ENCODE assay signal across 9 cellular contexts in the genomic region with DNA sequence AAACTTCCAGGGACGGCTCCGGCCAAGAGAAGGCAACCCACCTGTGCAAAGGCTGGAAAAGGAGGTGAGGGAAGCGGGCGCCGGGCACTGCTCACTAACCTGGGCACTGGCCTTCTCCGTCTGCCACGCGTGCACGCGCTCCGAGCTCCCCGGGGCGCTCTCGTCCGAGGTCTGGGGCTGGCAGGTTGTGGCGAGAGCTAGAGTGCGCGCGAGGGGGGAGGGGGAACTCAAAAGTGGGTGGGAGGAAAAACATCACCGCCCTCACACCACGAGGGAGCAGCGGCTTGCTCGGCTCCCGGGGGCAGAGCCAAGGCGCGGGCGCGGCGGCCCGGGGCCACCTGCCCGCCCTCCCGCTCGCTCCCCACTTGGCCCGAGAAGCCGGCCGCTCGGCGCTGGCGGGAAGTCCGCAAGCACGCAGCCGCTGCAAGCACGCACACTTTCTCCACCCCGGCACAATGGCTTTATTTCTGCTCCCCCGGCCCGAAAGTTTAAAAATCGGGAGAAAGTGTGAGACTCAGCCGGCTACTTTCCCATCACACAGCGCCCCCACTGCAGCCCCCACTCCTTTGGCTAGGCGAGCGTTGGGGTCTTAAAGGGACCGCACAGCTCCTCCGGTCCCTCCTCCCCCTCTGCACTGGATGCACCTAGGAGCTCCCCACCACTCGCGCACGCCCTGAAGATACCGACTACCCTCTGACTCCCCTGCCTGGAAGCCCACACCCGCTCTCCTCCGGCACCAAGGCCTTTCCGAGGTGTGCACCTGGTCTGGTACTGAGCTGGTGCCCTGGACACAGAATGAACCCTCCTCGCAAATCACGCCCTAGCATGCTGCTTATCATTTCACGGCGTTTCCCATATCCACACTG. TPM values are rescaled to one million over a fixed set of nuclear protein-coding genes. Genes with fewer than 3 reads are reported as not detected.
DNase-seq lines count a peak whose midpoint lies in the region; ATAC-seq and TF ChIP-seq lines count a peak whose summit lies in the region.
"Had no signal": no experiment of that assay in that cellular context is flagged by ENCODE, and none has a peak within 500 bp of the region (broad histone marks: within the 10 kb centered on the region; RNA-seq: fewer than 3 reads in every experiment).

A gene with protein sequence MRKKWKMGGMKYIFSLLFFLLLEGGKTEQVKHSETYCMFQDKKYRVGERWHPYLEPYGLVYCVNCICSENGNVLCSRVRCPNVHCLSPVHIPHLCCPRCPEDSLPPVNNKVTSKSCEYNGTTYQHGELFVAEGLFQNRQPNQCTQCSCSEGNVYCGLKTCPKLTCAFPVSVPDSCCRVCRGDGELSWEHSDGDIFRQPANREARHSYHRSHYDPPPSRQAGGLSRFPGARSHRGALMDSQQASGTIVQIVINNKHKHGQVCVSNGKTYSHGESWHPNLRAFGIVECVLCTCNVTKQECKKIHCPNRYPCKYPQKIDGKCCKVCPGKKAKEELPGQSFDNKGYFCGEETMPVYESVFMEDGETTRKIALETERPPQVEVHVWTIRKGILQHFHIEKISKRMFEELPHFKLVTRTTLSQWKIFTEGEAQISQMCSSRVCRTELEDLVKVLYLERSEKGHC (minus strand): TSS at position 173 of the 866 bp plus-strand sequence. CDS start 3,636 bp downstream, outside the sequence.

- BruUV-seq in A673 (replicated peaks; lab: Mats Ljungman, UMichigan), result no TSS peak

- H3K27ac ChIP-seq in A673 (ENCODE audit: low read depth, low read length, poor library complexity, severe bottlenecking) (no peak within 1 kb of the TSS), HUES6 (ENCODE audit: low read depth, low read length) (no peak within 1 kb of the TSS), adrenal gland (no peak within 1 kb of the TSS)

- 0 to 38% (median 10%) methylated on average over 6 to 64 of the region's 64 CpGs for WGBS in adrenal gland, 4 donors

- TF ChIP-seq POLR2A in adrenal gland (IDR thresholded peaks at IDR 0.05), result no peak

- intact Hi-C loops in A673 (cut with micrococcal nuclease; ENCODE audit: unreplicated experiment), result no loop called here
- intact Hi-C loops in adrenal gland (cut with DNase I), result no loop called here

- no peaks in the 10 kb centered on the region for H3K4me1 ChIP-seq in A673 (ENCODE audit: insufficient read depth, low read length, poor library complexity, severe bottlenecking)
- H3K4me1 ChIP-seq in HUES6 (ENCODE audit: control insufficient read depth, insufficient read depth, low read length), result peaks cover 3% of the 10 kb centered on the region; the same call in 1 of the 2 replicates
- no peaks in the 10 kb centered on the region for H3K4me1 ChIP-seq in adrenal gland (replicated peaks in 1 of 2)

- peak within 1 kb of the TSS; percentile 56 for H3K9ac ChIP-seq in HUES6 (ENCODE audit: low read length)

- POLR2A ChIA-PET in A673 (lab: Charles Lee; ENCODE audit: low non-redundant PET), result no interaction called here

- peak within 1 kb of the TSS; percentile 21 for H3K4me3 ChIP-seq in A673 (ENCODE audit: low read depth, low read length, poor library complexity, severe bottlenecking)
- H3K4me3 ChIP-seq in HUES6 (ENCODE audit: low read depth, low read length), result peak within 1 kb of the TSS; percentile 67
- H3K4me3 ChIP-seq in adrenal gland, result peak within 1 kb of the TSS in 1 of 4 donors; percentile 23

- TF ChIP-seq CTCF in A673 (conservative IDR thresholded peaks at IDR 0.05; ENCODE audit: low read depth, low read length), result no peak
- no peak for TF ChIP-seq CTCF in adrenal gland (IDR thresholded peaks at IDR 0.05)

- CTCF ChIA-PET in A673 (lab: Charles Lee), result no interaction called here

- no peak for ATAC-seq in stimulated activated naive CD8-positive, alpha-beta T cell treated with anti-CD3 and anti-CD28 coated beads, Interleukin-15, Interleukin-2, amounts not matched to agents 100 U/mL and 50 U/mL, for 24 hours
- no peak for ATAC-seq in HG02623 (IDR thresholded peaks at IDR 0.05; ENCODE audit: unreplicated experiment)
- no peak for ATAC-seq in HG02588 (IDR thresholded peaks at IDR 0.05; ENCODE audit: unreplicated experiment)

- DNase-seq in A673 (ENCODE audit: low spot score) (peak; percentile 9), amygdala (lab: John Stamatoyannopoulos, UW) (peak in 35 of 56 donors; percentile 0 to 51 (median 12)), iPS-NIHi7 (ENCODE audit: extremely low spot score) (peak; percentile 78), adrenal gland (no peak)
- peak; percentile 4 for DNase-seq in stimulated activated naive CD8-positive, alpha-beta T cell treated with anti-CD3 and anti-CD28 coated beads, Interleukin-15, Interleukin-2, amounts not matched to agents 100 U/mL and 50 U/mL, for 24 hours

- H3K9me3 ChIP-seq in A673 (ENCODE audit: low read depth, low read length, poor library complexity, severe bottlenecking) (no peaks in the 10 kb centered on the region), HUES6 (ENCODE audit: control insufficient read depth, insufficient read depth, low read depth, low read length) (no peaks in the 10 kb centered on the region), adrenal gland (replicated peaks in 1 of 3) (no peaks in the 10 kb centered on the region)

- H3K36me3 ChIP-seq in A673 (ENCODE audit: insufficient read depth, low read length, poor library complexity, severe bottlenecking), result no peaks in the 10 kb centered on the region
- no peaks in the 10 kb centered on the region for H3K36me3 ChIP-seq in HUES6 (ENCODE audit: control insufficient read depth, insufficient read depth, low read length)
- no peaks in the 10 kb centered on the region for H3K36me3 ChIP-seq in adrenal gland (replicated peaks in 1 of 2)

- H3K27me3 ChIP-seq in A673 (replicated peaks; ENCODE audit: insufficient read depth, low read depth, low read length, poor library complexity), result peaks cover 51% of the 10 kb centered on the region
- H3K27me3 ChIP-seq in HUES6 (ENCODE audit: control insufficient read depth, insufficient read depth, low read length), result peaks cover 58% of the 10 kb centered on the region
- peaks cover 49% of the 10 kb centered on the region for H3K27me3 ChIP-seq in adrenal gland

RNA-seq across cellular contexts. Expression of the gene that starts here (rescaled TPM):
- total RNA-seq in A673 (2021), result 0.41 and 1.1 TPM in 2 replicates
- total RNA-seq in adrenal gland, result 10 to 100 TPM in 1 of 8 donors, 1 to 10 TPM in 7; 1.7 to 14.1 (median 6.0) TPM
- 1 to 10 TPM; 2.0 to 5.4 (median 3.6) TPM for polyA plus RNA-seq in adrenal gland
- total RNA-seq: activated CD8-positive, alpha-beta memory T cell treated with anti-CD3 and anti-CD28 coated beads for 36 hours had no signal

Comparison
In these comparisons a context has a peak if more than half of its experiments do, and no peak if none do; other contexts are left out.
1. DNase-seq: peak in A673 (single experiment), amygdala (35 of 56), iPS-NIHi7 (single experiment) and stimulated activated naive CD8-positive, alpha-beta T cell treated with anti-CD3 and anti-CD28 coated beads, Interleukin-15, Interleukin-2, amounts not matched to agents 100 U/mL and 50 U/mL, for 24 hours (single experiment); none in adrenal gland (0 of 7).